1 cellular context compared by ENCODE assay signal in the genomic region with DNA sequence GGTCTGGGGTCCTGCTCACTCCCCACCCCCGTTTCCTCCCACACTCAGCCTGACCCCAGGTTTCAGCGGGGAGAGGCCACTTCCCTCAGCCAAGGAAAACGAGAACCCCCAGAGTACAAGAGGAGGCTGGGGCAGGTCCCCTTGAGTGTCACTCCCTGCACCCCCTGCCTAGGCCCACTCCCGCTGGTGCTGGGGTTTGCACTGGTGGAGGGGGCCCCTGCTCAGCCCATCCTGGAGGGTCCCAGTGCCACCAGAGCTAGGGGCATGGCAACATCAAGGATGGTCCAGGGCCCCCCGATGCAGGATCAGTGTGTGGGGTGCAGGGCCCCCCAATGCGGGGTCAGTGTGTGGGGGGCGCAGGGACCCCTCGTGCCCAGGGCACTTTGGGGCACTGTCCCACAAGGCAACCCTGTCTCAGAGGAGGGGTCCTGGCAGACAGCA.
TF ChIP-seq lines count a peak whose summit lies in the region.

No MANE protein-coding gene starts in this region.

TF ChIP-seq in SK-N-SH, 30 proteins besides CTCF, POLR2A, EP300 and RAD21 (continued from another document):
- TF ChIP-seq FOXM1 (IDR thresholded peaks at IDR 0.05; ENCODE audit: low read depth) (no peak), MXI1 (IDR thresholded peaks at IDR 0.05; ENCODE audit: low read depth, low read length) (no peak), YY1 (IDR thresholded peaks at IDR 0.05; ENCODE audit: low read depth) (no peak), NFIC (IDR thresholded peaks at IDR 0.05; ENCODE audit: borderline replicate concordance) (no peak), RFX5 (IDR thresholded peaks at IDR 0.05; ENCODE audit: low read length) (no peak), SIN3A (IDR thresholded peaks at IDR 0.05; ENCODE audit: borderline replicate concordance, low read depth, low read length) (no peak), MEF2A (IDR thresholded peaks at IDR 0.05; ENCODE audit: borderline replicate concordance, low read depth) (no peak), SMC3 (IDR thresholded peaks at IDR 0.05; ENCODE audit: low read depth, low read length) (no peak)
- TF ChIP-seq, protein P1, sequence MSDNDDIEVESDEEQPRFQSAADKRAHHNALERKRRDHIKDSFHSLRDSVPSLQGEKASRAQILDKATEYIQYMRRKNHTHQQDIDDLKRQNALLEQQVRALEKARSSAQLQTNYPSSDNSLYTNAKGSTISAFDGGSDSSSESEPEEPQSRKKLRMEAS (IDR thresholded peaks at IDR 0.05; ENCODE audit: low read depth) = no peak
- TF ChIP-seq, protein P2, sequence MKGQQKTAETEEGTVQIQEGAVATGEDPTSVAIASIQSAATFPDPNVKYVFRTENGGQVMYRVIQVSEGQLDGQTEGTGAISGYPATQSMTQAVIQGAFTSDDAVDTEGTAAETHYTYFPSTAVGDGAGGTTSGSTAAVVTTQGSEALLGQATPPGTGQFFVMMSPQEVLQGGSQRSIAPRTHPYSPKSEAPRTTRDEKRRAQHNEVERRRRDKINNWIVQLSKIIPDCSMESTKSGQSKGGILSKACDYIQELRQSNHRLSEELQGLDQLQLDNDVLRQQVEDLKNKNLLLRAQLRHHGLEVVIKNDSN (IDR thresholded peaks at IDR 0.05; ENCODE audit: borderline replicate concordance, low read depth) = no peak
- TF ChIP-seq, protein P3, sequence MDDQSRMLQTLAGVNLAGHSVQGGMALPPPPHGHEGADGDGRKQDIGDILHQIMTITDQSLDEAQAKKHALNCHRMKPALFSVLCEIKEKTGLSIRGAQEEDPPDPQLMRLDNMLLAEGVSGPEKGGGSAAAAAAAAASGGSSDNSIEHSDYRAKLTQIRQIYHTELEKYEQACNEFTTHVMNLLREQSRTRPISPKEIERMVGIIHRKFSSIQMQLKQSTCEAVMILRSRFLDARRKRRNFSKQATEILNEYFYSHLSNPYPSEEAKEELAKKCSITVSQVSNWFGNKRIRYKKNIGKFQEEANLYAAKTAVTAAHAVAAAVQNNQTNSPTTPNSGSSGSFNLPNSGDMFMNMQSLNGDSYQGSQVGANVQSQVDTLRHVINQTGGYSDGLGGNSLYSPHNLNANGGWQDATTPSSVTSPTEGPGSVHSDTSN (IDR thresholded peaks at IDR 0.05) = no peak
- TF ChIP-seq, protein P4, sequence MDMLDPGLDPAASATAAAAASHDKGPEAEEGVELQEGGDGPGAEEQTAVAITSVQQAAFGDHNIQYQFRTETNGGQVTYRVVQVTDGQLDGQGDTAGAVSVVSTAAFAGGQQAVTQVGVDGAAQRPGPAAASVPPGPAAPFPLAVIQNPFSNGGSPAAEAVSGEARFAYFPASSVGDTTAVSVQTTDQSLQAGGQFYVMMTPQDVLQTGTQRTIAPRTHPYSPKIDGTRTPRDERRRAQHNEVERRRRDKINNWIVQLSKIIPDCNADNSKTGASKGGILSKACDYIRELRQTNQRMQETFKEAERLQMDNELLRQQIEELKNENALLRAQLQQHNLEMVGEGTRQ (IDR thresholded peaks at IDR 0.05; ENCODE audit: borderline replicate concordance, low read depth, low read length) = no peak
- TF ChIP-seq, protein P5, sequence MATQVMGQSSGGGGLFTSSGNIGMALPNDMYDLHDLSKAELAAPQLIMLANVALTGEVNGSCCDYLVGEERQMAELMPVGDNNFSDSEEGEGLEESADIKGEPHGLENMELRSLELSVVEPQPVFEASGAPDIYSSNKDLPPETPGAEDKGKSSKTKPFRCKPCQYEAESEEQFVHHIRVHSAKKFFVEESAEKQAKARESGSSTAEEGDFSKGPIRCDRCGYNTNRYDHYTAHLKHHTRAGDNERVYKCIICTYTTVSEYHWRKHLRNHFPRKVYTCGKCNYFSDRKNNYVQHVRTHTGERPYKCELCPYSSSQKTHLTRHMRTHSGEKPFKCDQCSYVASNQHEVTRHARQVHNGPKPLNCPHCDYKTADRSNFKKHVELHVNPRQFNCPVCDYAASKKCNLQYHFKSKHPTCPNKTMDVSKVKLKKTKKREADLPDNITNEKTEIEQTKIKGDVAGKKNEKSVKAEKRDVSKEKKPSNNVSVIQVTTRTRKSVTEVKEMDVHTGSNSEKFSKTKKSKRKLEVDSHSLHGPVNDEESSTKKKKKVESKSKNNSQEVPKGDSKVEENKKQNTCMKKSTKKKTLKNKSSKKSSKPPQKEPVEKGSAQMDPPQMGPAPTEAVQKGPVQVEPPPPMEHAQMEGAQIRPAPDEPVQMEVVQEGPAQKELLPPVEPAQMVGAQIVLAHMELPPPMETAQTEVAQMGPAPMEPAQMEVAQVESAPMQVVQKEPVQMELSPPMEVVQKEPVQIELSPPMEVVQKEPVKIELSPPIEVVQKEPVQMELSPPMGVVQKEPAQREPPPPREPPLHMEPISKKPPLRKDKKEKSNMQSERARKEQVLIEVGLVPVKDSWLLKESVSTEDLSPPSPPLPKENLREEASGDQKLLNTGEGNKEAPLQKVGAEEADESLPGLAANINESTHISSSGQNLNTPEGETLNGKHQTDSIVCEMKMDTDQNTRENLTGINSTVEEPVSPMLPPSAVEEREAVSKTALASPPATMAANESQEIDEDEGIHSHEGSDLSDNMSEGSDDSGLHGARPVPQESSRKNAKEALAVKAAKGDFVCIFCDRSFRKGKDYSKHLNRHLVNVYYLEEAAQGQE (IDR thresholded peaks at IDR 0.05; ENCODE audit: low read depth, low read length) = no peak
- TF ChIP-seq, protein P6, sequence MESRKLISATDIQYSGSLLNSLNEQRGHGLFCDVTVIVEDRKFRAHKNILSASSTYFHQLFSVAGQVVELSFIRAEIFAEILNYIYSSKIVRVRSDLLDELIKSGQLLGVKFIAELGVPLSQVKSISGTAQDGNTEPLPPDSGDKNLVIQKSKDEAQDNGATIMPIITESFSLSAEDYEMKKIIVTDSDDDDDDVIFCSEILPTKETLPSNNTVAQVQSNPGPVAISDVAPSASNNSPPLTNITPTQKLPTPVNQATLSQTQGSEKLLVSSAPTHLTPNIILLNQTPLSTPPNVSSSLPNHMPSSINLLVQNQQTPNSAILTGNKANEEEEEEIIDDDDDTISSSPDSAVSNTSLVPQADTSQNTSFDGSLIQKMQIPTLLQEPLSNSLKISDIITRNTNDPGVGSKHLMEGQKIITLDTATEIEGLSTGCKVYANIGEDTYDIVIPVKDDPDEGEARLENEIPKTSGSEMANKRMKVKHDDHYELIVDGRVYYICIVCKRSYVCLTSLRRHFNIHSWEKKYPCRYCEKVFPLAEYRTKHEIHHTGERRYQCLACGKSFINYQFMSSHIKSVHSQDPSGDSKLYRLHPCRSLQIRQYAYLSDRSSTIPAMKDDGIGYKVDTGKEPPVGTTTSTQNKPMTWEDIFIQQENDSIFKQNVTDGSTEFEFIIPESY (IDR thresholded peaks at IDR 0.05; ENCODE audit: borderline replicate concordance, low read depth) = no peak
